In genomic region chr15:40857601-40858351, GRCh38 we compare ENCODE assay signal across 9 cellular contexts. TPM values are rescaled to one million over a fixed set of nuclear protein-coding genes. Genes with fewer than 3 reads are reported as not detected.
DNase-seq lines count a peak whose midpoint lies in the region; ATAC-seq and TF ChIP-seq lines count a peak whose summit lies in the region.
"Had no signal": no experiment of that assay in that cellular context is flagged by ENCODE, and none has a peak within 500 bp of the region (broad histone marks: within the 10 kb centered on the region; RNA-seq: fewer than 3 reads in every experiment).

No MANE protein-coding gene starts in this region.

- H3K27ac ChIP-seq in esophagus muscularis mucosa (replicated peaks in 1 of 4): no peak overlapping the region

- ATAC-seq in natural killer cell treated with Interleukin-12 subunit alpha and Interleukin-12 subunit beta and Interleukin-15 and Interleukin-18, amount 100 ng/mL, for 72 hours: peak; percentile 82 to 89

- no peak overlapping the region for H3K4me3 Mint-ChIP-seq in natural killer cell treated with Interleukin-12 subunit alpha and Interleukin-12 subunit beta and Interleukin-15 and Interleukin-18, amount 100 ng/mL, for 72 hours

- no peak for TF ChIP-seq POLR2A in esophagus muscularis mucosa (IDR thresholded peaks at IDR 0.05; ENCODE audit: low read depth)

- H3K4me1 ChIP-seq in esophagus muscularis mucosa: peaks cover 0 to 14% (median 6%) of the 10 kb centered on the region in 4 donors

- 19% methylated on average over 13 of the region's 15 CpGs for WGBS in esophagus muscularis mucosa

- H3K36me3 Mint-ChIP-seq in natural killer cell treated with Interleukin-12 subunit alpha and Interleukin-12 subunit beta and Interleukin-15 and Interleukin-18, amount 100 ng/mL, for 72 hours: no peaks in the 10 kb centered on the region

- H3K27ac Mint-ChIP-seq in natural killer cell treated with Interleukin-12 subunit alpha and Interleukin-12 subunit beta and Interleukin-15 and Interleukin-18, amount 100 ng/mL, for 72 hours: no peak overlapping the region

- no peaks in the 10 kb centered on the region for H3K9me3 ChIP-seq in esophagus muscularis mucosa

- TF ChIP-seq CTCF in esophagus muscularis mucosa (IDR thresholded peaks at IDR 0.05): peak in 2 of 3 experiments; percentile 91 to 92

- intact Hi-C loops in esophagus muscularis mucosa (cut with DNase I): loop anchor here (2.0 to 5.0 kb wide), 2 partner anchors 35 to 330 kb away; no protein-coding TSS in a partner anchor

- H3K4me1 Mint-ChIP-seq in natural killer cell treated with Interleukin-12 subunit alpha and Interleukin-12 subunit beta and Interleukin-15 and Interleukin-18, amount 100 ng/mL, for 72 hours (ENCODE audit: low read depth in 2 of 2): peaks cover 5 to 8% of the 10 kb centered on the region in 2 donors

- H3K9me3 Mint-ChIP-seq in natural killer cell treated with Interleukin-12 subunit alpha and Interleukin-12 subunit beta and Interleukin-15 and Interleukin-18, amount 100 ng/mL, for 72 hours: no peaks in the 10 kb centered on the region

- H3K27me3 Mint-ChIP-seq in natural killer cell treated with Interleukin-12 subunit alpha and Interleukin-12 subunit beta and Interleukin-15 and Interleukin-18, amount 100 ng/mL, for 72 hours: peaks cover 0 to 15% of the 10 kb centered on the region in 2 donors

- no peak overlapping the region for H3K4me3 ChIP-seq in esophagus muscularis mucosa

- TF ChIP-seq EP300 in esophagus muscularis mucosa (IDR thresholded peaks at IDR 0.05): no peak

- H3K27me3 ChIP-seq in esophagus muscularis mucosa: peaks cover 0 to 53% (median 0%) of the 10 kb centered on the region in 4 donors

- H3K36me3 ChIP-seq in esophagus muscularis mucosa: no peaks in the 10 kb centered on the region

- DNase-seq in NK-92 treated with Interleukin-12 subunit alpha and Interleukin-12 subunit beta, amount 100 ng/mL, for 24 hours (lab: John Stamatoyannopoulos, UW): peak; percentile 62
- DNase-seq in NK-92 (lab: John Stamatoyannopoulos, UW; ENCODE audit: unreplicated experiment): no peak
- peak; percentile 99 for DNase-seq in HT-29 (ENCODE audit: low spot score)
- DNase-seq in OCI-M2 (lab: John Stamatoyannopoulos, UW; ENCODE audit: unreplicated experiment): peak; percentile 35
- DNase-seq in activated T-cell treated with anti-CD3 and anti-CD28 coated beads for 48 hours (ENCODE audit: low read depth): peak; percentile 74
- DNase-seq in esophagus muscularis mucosa (ENCODE audit: extremely low spot score): peak; percentile 95
- no peak for DNase-seq in natural killer cell treated with Interleukin-12 subunit alpha and Interleukin-12 subunit beta and Interleukin-15 and Interleukin-18, amount 100 ng/mL, for 72 hours (ENCODE audit: low spot score)
- DNase-seq in stimulated activated naive CD4-positive, alpha-beta T cell treated with Interleukin-2 at 50 U/mL for 16 hours (lab: John Stamatoyannopoulos, UW): peak; percentile 62

RNA-seq across cellular contexts. Expression of gene SPINT1, which starts 13.9 kb away (rescaled TPM):
- 481 and 534 TPM in 2 replicates for total RNA-seq in HT-29 (2014; rRNA removed; shearing (Covaris generic))
- total RNA-seq in esophagus muscularis mucosa: 1 to 10 TPM in 3 of 4 donors, under 1 TPM in 1; 0.99 to 2.8 (median 1.8) TPM
- 1 to 10 TPM; 1.0 to 1.5 TPM for total RNA-seq in natural killer cell treated with Interleukin-12 subunit alpha and Interleukin-12 subunit beta and Interleukin-15 and Interleukin-18, amount 100 ng/mL, for 72 hours

RNA-seq across cellular contexts. Expression of gene RHOV, which starts 16.3 kb away (rescaled TPM):
- total RNA-seq in HT-29 (2014; rRNA removed; shearing (Covaris generic)): 30.4 and 33.5 TPM in 2 replicates
- not detected for total RNA-seq in esophagus muscularis mucosa
- total RNA-seq in natural killer cell treated with Interleukin-12 subunit alpha and Interleukin-12 subunit beta and Interleukin-15 and Interleukin-18, amount 100 ng/mL, for 72 hours: not detected

RNA-seq across cellular contexts. Expression of gene PPP1R14D, which starts 29.3 kb away (rescaled TPM):
- 2.5 and 6.1 TPM in 2 replicates for total RNA-seq in HT-29 (2014; rRNA removed; shearing (Covaris generic))
- total RNA-seq in esophagus muscularis mucosa: not detected
- not detected for total RNA-seq in natural killer cell treated with Interleukin-12 subunit alpha and Interleukin-12 subunit beta and Interleukin-15 and Interleukin-18, amount 100 ng/mL, for 72 hours
- total RNA-seq: urinary bladder had no signal

RNA-seq across cellular contexts. Expression of gene VPS18, which starts 36.5 kb away (rescaled TPM):
- total RNA-seq in HT-29 (2014; rRNA removed; shearing (Covaris generic)): 66.8 and 75.8 TPM in 2 replicates
- total RNA-seq in esophagus muscularis mucosa: 10 to 100 TPM; 28.7 to 36.6 (median 32.2) TPM
- total RNA-seq in natural killer cell treated with Interleukin-12 subunit alpha and Interleukin-12 subunit beta and Interleukin-15 and Interleukin-18, amount 100 ng/mL, for 72 hours: 10 to 100 TPM; 22.8 to 27.3 TPM

RNA-seq across cellular contexts. Expression of gene DNAJC17, which starts 50.5 kb away (rescaled TPM):
- 47.9 and 53.5 TPM in 2 replicates for total RNA-seq in HT-29 (2014; rRNA removed; shearing (Covaris generic))
- 10 to 100 TPM in 3 of 4 donors, 1 to 10 TPM in 1; 10.0 to 23.8 (median 13.9) TPM for total RNA-seq in esophagus muscularis mucosa
- total RNA-seq in natural killer cell treated with Interleukin-12 subunit alpha and Interleukin-12 subunit beta and Interleukin-15 and Interleukin-18, amount 100 ng/mL, for 72 hours: 10 to 100 TPM; 40.4 to 62.6 TPM

Comparison
In these comparisons a context has a peak if more than half of its experiments do, and no peak if none do; other contexts are left out.
1. DNase-seq: peak in NK-92 treated with Interleukin-12 subunit alpha and Interleukin-12 subunit beta, amount 100 ng/mL, for 24 hours (single experiment), HT-29 (single experiment), OCI-M2 (single experiment), activated T-cell treated with anti-CD3 and anti-CD28 coated beads for 48 hours (single experiment), esophagus muscularis mucosa (single experiment) and stimulated activated naive CD4-positive, alpha-beta T cell treated with Interleukin-2 at 50 U/mL for 16 hours (single experiment); none in NK-92 (single experiment) and natural killer cell treated with Interleukin-12 subunit alpha and Interleukin-12 subunit beta and Interleukin-15 and Interleukin-18, amount 100 ng/mL, for 72 hours (single experiment).
2. RNA of gene SPINT1, which starts 13.9 kb away (total RNA-seq): 481 to 534 TPM in HT-29; 0.99 to 2.8 TPM in esophagus muscularis mucosa and 1.0 to 1.5 TPM in natural killer cell treated with Interleukin-12 subunit alpha and Interleukin-12 subunit beta and Interleukin-15 and Interleukin-18, amount 100 ng/mL, for 72 hours; every median in the first group is over 100 times any median in the second.
3. RNA of gene RHOV, which starts 16.3 kb away (total RNA-seq): 30.4 to 33.5 TPM in HT-29; not detected in natural killer cell treated with Interleukin-12 subunit alpha and Interleukin-12 subunit beta and Interleukin-15 and Interleukin-18, amount 100 ng/mL, for 72 hours and not detected in esophagus muscularis mucosa; every median in the first group is over 10 times any median in the second.